ENCODE assay signal across 8 cellular contexts in genomic region chr4:26857278-26858034, GRCh38. TPM values are rescaled to one million over a fixed set of nuclear protein-coding genes. Genes with fewer than 3 reads are reported as not detected.
DNase-seq lines count a peak whose midpoint lies in the region; ATAC-seq and TF ChIP-seq lines count a peak whose summit lies in the region.

No MANE protein-coding gene starts in this region.

- no peaks in the 10 kb centered on the region for H3K9me3 ChIP-seq in KOPT-K1 (ENCODE audit: insufficient read depth, low read length, poor library complexity, severe bottlenecking)

- no peaks in the 10 kb centered on the region for H3K27me3 Mint-ChIP-seq in activated T-helper 17 cell treated with anti-CD3 and anti-CD28 coated beads, Interleukin-2, amount 50 U/mL, for 72 hours
- no peaks in the 10 kb centered on the region for H3K27me3 Mint-ChIP-seq in natural killer cell (ENCODE audit: low read depth in 2 of 2)
- H3K27me3 Mint-ChIP-seq in stimulated activated naive B cell treated with anti-CD40 and anti-IgM and Interleukin-4, amounts not matched to agents 10 μg/mL and 1 μg/mL and 100 μg/mL, for 72 hours = no peaks in the 10 kb centered on the region

- H3K4me1 Mint-ChIP-seq in activated T-helper 17 cell treated with anti-CD3 and anti-CD28 coated beads, Interleukin-2, amount 50 U/mL, for 72 hours = peaks cover 24% of the 10 kb centered on the region
- peaks cover 47 to 49% of the 10 kb centered on the region in 2 donors for H3K4me1 Mint-ChIP-seq in natural killer cell
- H3K4me1 Mint-ChIP-seq in stimulated activated naive B cell treated with anti-CD40 and anti-IgM and Interleukin-4, amounts not matched to agents 10 μg/mL and 1 μg/mL and 100 μg/mL, for 72 hours = peaks cover 27 to 45% of the 10 kb centered on the region in 2 donors

- peaks cover 6% of the 10 kb centered on the region for H3K36me3 Mint-ChIP-seq in activated T-helper 17 cell treated with anti-CD3 and anti-CD28 coated beads, Interleukin-2, amount 50 U/mL, for 72 hours (ENCODE audit: low read depth)
- H3K36me3 Mint-ChIP-seq in natural killer cell = no peaks in the 10 kb centered on the region
- peaks cover 6 to 7% of the 10 kb centered on the region in 2 donors for H3K36me3 Mint-ChIP-seq in stimulated activated naive B cell treated with anti-CD40 and anti-IgM and Interleukin-4, amounts not matched to agents 10 μg/mL and 1 μg/mL and 100 μg/mL, for 72 hours

- peak overlapping the region; percentile 69 for H3K27ac ChIP-seq in KOPT-K1 (ENCODE audit: low read depth, low read length, poor library complexity, severe bottlenecking)

- no peaks in the 10 kb centered on the region for H3K36me3 ChIP-seq in KOPT-K1 (ENCODE audit: insufficient read depth, low read length)

- ATAC-seq in GM21825 (IDR thresholded peaks at IDR 0.05; ENCODE audit: unreplicated experiment) (peak; percentile 59), natural killer cell (peak; percentile 64 to 85 (median 73))
- ATAC-seq in activated T-helper 17 cell treated with anti-CD3 and anti-CD28 coated beads, Interleukin-2, amount 50 U/mL, for 72 hours (replicated peaks) = peak; percentile 64
- peak; percentile 60 to 65 for ATAC-seq in stimulated activated naive B cell treated with anti-CD40 and anti-IgM and Interleukin-4, amounts not matched to agents 10 μg/mL and 1 μg/mL and 100 μg/mL, for 72 hours (replicated peaks)

- peak overlapping the region; percentile 86 for H3K4me3 ChIP-seq in fibroblast of mammary gland (ENCODE audit: control insufficient read depth, low read depth, low read length)

- TF ChIP-seq CTCF in fibroblast of mammary gland (conservative IDR thresholded peaks at IDR 0.05; ENCODE audit: control insufficient read depth, insufficient read depth, low read depth, low read length) (no peak), natural killer cell (IDR thresholded peaks at IDR 0.05) (no peak)

- H3K27ac Mint-ChIP-seq in activated T-helper 17 cell treated with anti-CD3 and anti-CD28 coated beads, Interleukin-2, amount 50 U/mL, for 72 hours = peak overlapping the region; percentile 88
- H3K27ac Mint-ChIP-seq in natural killer cell = peak overlapping the region; percentile 95 to 98
- peak overlapping the region; percentile 87 for H3K27ac Mint-ChIP-seq in stimulated activated naive B cell treated with anti-CD40 and anti-IgM and Interleukin-4, amounts not matched to agents 10 μg/mL and 1 μg/mL and 100 μg/mL, for 72 hours

- intact Hi-C loops in natural killer cell (cut with micrococcal nuclease) = loop anchor here (2.0 kb wide), 1 partner anchor 15 kb away; no protein-coding TSS in a partner anchor

- no peaks in the 10 kb centered on the region for H3K9me3 Mint-ChIP-seq in activated T-helper 17 cell treated with anti-CD3 and anti-CD28 coated beads, Interleukin-2, amount 50 U/mL, for 72 hours
- H3K9me3 Mint-ChIP-seq in natural killer cell = no peaks in the 10 kb centered on the region
- peaks cover 2 to 4% of the 10 kb centered on the region in 2 donors for H3K9me3 Mint-ChIP-seq in stimulated activated naive B cell treated with anti-CD40 and anti-IgM and Interleukin-4, amounts not matched to agents 10 μg/mL and 1 μg/mL and 100 μg/mL, for 72 hours

- H3K4me3 Mint-ChIP-seq in activated T-helper 17 cell treated with anti-CD3 and anti-CD28 coated beads, Interleukin-2, amount 50 U/mL, for 72 hours = peak overlapping the region; percentile 93
- H3K4me3 Mint-ChIP-seq in natural killer cell = peak overlapping the region; percentile 97
- H3K4me3 Mint-ChIP-seq in stimulated activated naive B cell treated with anti-CD40 and anti-IgM and Interleukin-4, amounts not matched to agents 10 μg/mL and 1 μg/mL and 100 μg/mL, for 72 hours = peak overlapping the region; percentile 82 to 95

- DNase-seq in Daoy (ENCODE audit: low read depth) (peak; percentile 85), RKO (ENCODE audit: low spot score) (peak; percentile 87), fibroblast of mammary gland (ENCODE audit: low read depth) (peak; percentile 68), natural killer cell (peak; percentile 96)
- peak; percentile 92 for DNase-seq in stimulated activated naive B cell treated with anti-CD40 and anti-IgM and Interleukin-4, amounts not matched to agents 10 μg/mL and 1 μg/mL and 100 μg/mL, for 72 hours

RNA-seq across cellular contexts. Expression of gene STIM2, which starts 3.2 kb away (rescaled TPM):
- total RNA-seq in Daoy (2014; rRNA removed; shearing (Covaris generic)) = 15.3 and 38.9 TPM in 2 replicates
- 10 to 100 TPM; 38.4 to 39.6 TPM for total RNA-seq in activated T-helper 17 cell treated with anti-CD3 and anti-CD28 coated beads, Interleukin-2, amount 50 U/mL, for 72 hours
- total RNA-seq in natural killer cell = 100 to 1,000 TPM in 2 of 3 donors, 10 to 100 TPM in 1; 98.3 to 104 (median 100) TPM

Comparison
In these comparisons a context has a peak if more than half of its experiments do, and no peak if none do; other contexts are left out.
1. Peak in every context shown above with its lines: DNase-seq, ATAC-seq, H3K4me3 ChIP-seq and H3K27ac ChIP-seq.